22 cellular contexts compared by ENCODE assay signal in the genomic region with DNA sequence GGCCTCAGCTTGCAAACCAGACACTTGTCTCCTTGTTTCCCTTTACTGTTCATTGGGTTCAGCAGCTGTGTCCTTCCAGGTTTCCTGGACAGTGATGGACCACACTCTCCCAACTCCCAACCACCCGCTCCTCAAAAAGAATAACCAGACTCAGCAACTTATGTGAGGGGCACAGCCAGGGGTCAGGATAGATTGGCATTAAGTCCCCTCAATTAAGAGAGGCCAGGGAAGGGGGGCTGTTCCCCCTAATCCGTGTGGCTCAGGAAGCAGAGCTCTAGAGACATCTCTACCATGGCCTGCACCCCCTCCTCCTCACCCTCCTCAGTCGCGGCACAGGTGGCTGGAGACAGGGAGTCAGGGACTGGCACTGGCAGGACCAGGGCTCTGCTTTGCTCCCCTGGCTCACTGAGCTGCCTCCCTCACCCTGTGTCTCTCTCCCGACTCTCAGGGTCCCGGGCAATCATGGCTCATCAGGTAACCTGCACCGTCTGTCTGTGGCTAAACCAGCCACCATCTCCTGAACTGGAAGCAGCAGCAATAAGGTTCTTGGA.
A peak's percentile ranks its signal among the peaks of the same experiment; 100 is the strongest.
DNase-seq lines count a peak whose midpoint lies in the region; ATAC-seq, FAIRE-seq and TF ChIP-seq lines count a peak whose summit lies in the region.
"Had no signal": no experiment of that assay in that cellular context is flagged by ENCODE, and none has a peak within 500 bp of the region (broad histone marks: within the 10 kb centered on the region; RNA-seq: fewer than 3 reads in every experiment).

No MANE protein-coding gene starts in this region.

- POLR2A ChIA-PET in PC-9 (lab: Charles Lee; ENCODE audit: unreplicated experiment): no interaction called here

- H3K27me3 ChIP-seq in DOHH2 (ENCODE audit: control insufficient read depth, low read length) (no peaks in the 10 kb centered on the region), PC-9 (ENCODE audit: insufficient read depth, low read depth) (0 out of 2 replicates have a peak, but pooled peaks cover 6% of the 10 kb centered on the region)
- H3K27me3 ChIP-seq: transverse colon had no signal

- peaks cover 40% of the 10 kb centered on the region for H3F3A ChIP-seq in DOHH2 (ENCODE audit: control insufficient read depth, insufficient read depth)
- H3F3A ChIP-seq in PC-9 (ENCODE audit: insufficient read depth, low read depth): peaks cover 6% of the 10 kb centered on the region; the same call in 1 of the 2 replicates

- H3K9me2 ChIP-seq in DOHH2 (replicated peaks; ENCODE audit: control insufficient read depth, low read length) (no peaks in the 10 kb centered on the region), PC-9 (ENCODE audit: insufficient read depth) (no peaks in the 10 kb centered on the region)

- intact Hi-C loops in PC-9 (cut with micrococcal nuclease; ENCODE audit: unreplicated experiment): loop anchor here (1.0 kb wide), 1 partner anchor 48 kb away; no protein-coding TSS in a partner anchor
- intact Hi-C loops in kidney (cut with DNase I): no loop called here

- H2AFZ ChIP-seq in PC-9: no peak overlapping the region

- no peak overlapping the region for H3K4me3 Mint-ChIP-seq in stimulated activated memory B cell treated with anti-CD40 and anti-IgM and Interleukin-4, amounts not matched to agents 10 μg/mL and 1 μg/mL and 100 μg/mL, for 72 hours
- H3K4me3 Mint-ChIP-seq: activated CD4-positive, alpha-beta T cell treated with anti-CD3 and anti-CD28 coated beads, Interleukin-2, amount 10 ng/mL, durations not matched to agents 24 days and 14 days; activated T-cell treated with anti-CD3 and anti-CD28 coated beads, Interleukin-2, amount 50 U/mL, for 4 hours; CD8-positive, alpha-beta memory T cell; stimulated activated naive CD8-positive, alpha-beta T cell treated with anti-CD3 and anti-CD28 coated beads, Interleukin-15, amount 100 ng/mL, for 72 hours had no signal

- CTCF ChIA-PET in PC-9 (lab: Charles Lee): no interaction called here

- H4K20me1 ChIP-seq in DOHH2 (ENCODE audit: control insufficient read depth, insufficient read depth, low read depth, low read length) (no peaks in the 10 kb centered on the region), PC-9 (ENCODE audit: insufficient read depth) (no peaks in the 10 kb centered on the region)

- H3K4me1 Mint-ChIP-seq in stimulated activated memory B cell treated with anti-CD40 and anti-IgM and Interleukin-4, amounts not matched to agents 10 μg/mL and 1 μg/mL and 100 μg/mL, for 72 hours: peaks cover 43% of the 10 kb centered on the region
- H3K4me1 Mint-ChIP-seq: activated CD4-positive, alpha-beta T cell treated with anti-CD3 and anti-CD28 coated beads, Interleukin-2, amount 10 ng/mL, durations not matched to agents 24 days and 14 days; CD8-positive, alpha-beta memory T cell; stimulated activated naive CD8-positive, alpha-beta T cell treated with anti-CD3 and anti-CD28 coated beads, Interleukin-15, amount 100 ng/mL, for 72 hours had no signal

- H3K4me3 ChIP-seq in DOHH2 (ENCODE audit: low read length) (peak overlapping the region; percentile 61), PC-9 (no peak overlapping the region), kidney (ENCODE audit: low read length in 2 of 2) (no peak overlapping the region)
- H3K4me3 ChIP-seq: transverse colon had no signal

- H3K79me2 ChIP-seq in DOHH2 (ENCODE audit: control insufficient read depth, low read length) (no peaks in the 10 kb centered on the region), PC-9 (ENCODE audit: low read depth) (no peaks in the 10 kb centered on the region)

- H3K9me3 Mint-ChIP-seq in stimulated activated memory B cell treated with anti-CD40 and anti-IgM and Interleukin-4, amounts not matched to agents 10 μg/mL and 1 μg/mL and 100 μg/mL, for 72 hours: peaks cover 2% of the 10 kb centered on the region
- H3K9me3 Mint-ChIP-seq: activated T-cell treated with anti-CD3 and anti-CD28 coated beads, Interleukin-2, amount 50 U/mL, for 4 hours; stimulated activated naive CD8-positive, alpha-beta T cell treated with anti-CD3 and anti-CD28 coated beads, Interleukin-15, amount 100 ng/mL, for 72 hours had no signal

- no peak for FAIRE-seq in kidney (lab: Jason Lieb, UNC)
- FAIRE-seq: colon, H1 had no signal

- TF ChIP-seq CTCF in DOHH2 (IDR thresholded peaks at IDR 0.05; ENCODE audit: low read depth, low read length, poor library complexity, severe bottlenecking) (no peak), PC-9 (conservative IDR thresholded peaks at IDR 0.05) (no peak), kidney (IDR thresholded peaks at IDR 0.05; ENCODE audit: borderline replicate concordance, extremely low read depth, insufficient read depth) (no peak)

- H3K9ac ChIP-seq in kidney (ENCODE audit: low read length in 2 of 2): no peak overlapping the region

- no peaks in the 10 kb centered on the region for H3K27me3 Mint-ChIP-seq in stimulated activated memory B cell treated with anti-CD40 and anti-IgM and Interleukin-4, amounts not matched to agents 10 μg/mL and 1 μg/mL and 100 μg/mL, for 72 hours

- DNase-seq in PC-9 (no peak), medulla oblongata (ENCODE audit: extremely low spot score) (peak; percentile 28), kidney (no peak), cortex of kidney (lab: John Stamatoyannopoulos, UW) (no peak)
- DNase-seq: activated CD4-positive, alpha-beta T cell treated with anti-CD3 and anti-CD28 coated beads, Interleukin-2, amount 10 ng/mL, durations not matched to agents 24 days and 14 days; activated T-cell treated with anti-CD3 and anti-CD28 coated beads, Interleukin-2, amount 50 U/mL, for 4 hours; brain microvascular endothelial cell; GDM1; NCI-H1105 treated with DMSO at 0.1 percent for 48 hours; NCI-H2081; NCI-H226; NCI-H748 treated with DMSO at 0.1 percent for 48 hours; stimulated activated CD4-positive, alpha-beta T cell treated with anti-CD3 and anti-CD28 coated beads, Interleukin-4, amount 100 ng/mL, for 4 hours; stimulated activated naive CD8-positive, alpha-beta T cell treated with anti-CD3 and anti-CD28 coated beads, Interleukin-15, amount 100 ng/mL, for 72 hours; transverse colon had no signal

- H3K9me3 ChIP-seq in DOHH2 (ENCODE audit: control insufficient read depth, insufficient read depth, low read length) (peaks cover 20% of the 10 kb centered on the region; the same call in 1 of the 2 replicates), PC-9 (ENCODE audit: insufficient read depth, low read depth) (no peaks in the 10 kb centered on the region), kidney (ENCODE audit: control insufficient read depth in 1 of 2, low read length in 2 of 2) (no peaks in the 10 kb centered on the region)
- H3K9me3 ChIP-seq: transverse colon had no signal

- H3K36me3 ChIP-seq in DOHH2 (ENCODE audit: control insufficient read depth, low read length): peaks cover 12% of the 10 kb centered on the region; the same call in 1 of the 2 replicates
- no peaks in the 10 kb centered on the region for H3K36me3 ChIP-seq in PC-9 (ENCODE audit: low read depth)
- H3K36me3 ChIP-seq in kidney (ENCODE audit: control insufficient read depth in 1 of 2, insufficient read depth in 2 of 2, low read length in 2 of 2): no peaks in the 10 kb centered on the region
- H3K36me3 ChIP-seq: brain microvascular endothelial cell, transverse colon had no signal

- peak overlapping the region; percentile 71 for H3K4me2 ChIP-seq in DOHH2 (ENCODE audit: low read length)
- H3K4me2 ChIP-seq in PC-9: peak overlapping the region; percentile 29

- H3K36me3 Mint-ChIP-seq in stimulated activated memory B cell treated with anti-CD40 and anti-IgM and Interleukin-4, amounts not matched to agents 10 μg/mL and 1 μg/mL and 100 μg/mL, for 72 hours: no peaks in the 10 kb centered on the region
- H3K36me3 Mint-ChIP-seq: CD8-positive, alpha-beta memory T cell had no signal

- H3K4me1 ChIP-seq in DOHH2 (ENCODE audit: control insufficient read depth, low read length) (peaks cover 85% of the 10 kb centered on the region), PC-9 (replicated peaks; ENCODE audit: insufficient read depth) (peaks cover 9% of the 10 kb centered on the region), kidney (ENCODE audit: control insufficient read depth in 1 of 2, insufficient read depth in 1 of 2, low read depth in 1 of 2, low read length in 2 of 2) (no peaks in the 10 kb centered on the region)
- H3K4me1 ChIP-seq: transverse colon had no signal

- no peak for ATAC-seq in stimulated activated memory B cell treated with anti-CD40 and anti-IgM and Interleukin-4, amounts not matched to agents 10 μg/mL and 1 μg/mL and 100 μg/mL, for 72 hours
- no peak for ATAC-seq in HG03342 (IDR thresholded peaks at IDR 0.05; ENCODE audit: unreplicated experiment)
- no peak for ATAC-seq in HG03159 (IDR thresholded peaks at IDR 0.05; ENCODE audit: unreplicated experiment)
- ATAC-seq: activated T-cell treated with anti-CD3 and anti-CD28 coated beads, Interleukin-2, amount 50 U/mL, for 4 hours; stimulated activated naive CD8-positive, alpha-beta T cell treated with anti-CD3 and anti-CD28 coated beads, Interleukin-15, amount 100 ng/mL, for 72 hours had no signal

- BruUV-seq in PC-9 (replicated peaks; lab: Mats Ljungman, UMichigan): no TSS peak

- peak overlapping the region; percentile 26 for H3K27ac Mint-ChIP-seq in stimulated activated memory B cell treated with anti-CD40 and anti-IgM and Interleukin-4, amounts not matched to agents 10 μg/mL and 1 μg/mL and 100 μg/mL, for 72 hours
- H3K27ac Mint-ChIP-seq: activated CD4-positive, alpha-beta T cell treated with anti-CD3 and anti-CD28 coated beads, Interleukin-2, amount 10 ng/mL, durations not matched to agents 24 days and 14 days; stimulated activated naive CD8-positive, alpha-beta T cell treated with anti-CD3 and anti-CD28 coated beads, Interleukin-15, amount 100 ng/mL, for 72 hours had no signal

- H3K27ac ChIP-seq in DOHH2 (ENCODE audit: low read depth, low read length) (peak overlapping the region; percentile 90), PC-9 (no peak overlapping the region), kidney (ENCODE audit: low read depth in 2 of 2, low read length in 2 of 2) (no peak overlapping the region)
- H3K27ac ChIP-seq: brain microvascular endothelial cell, transverse colon had no signal
